Comparison of ENCODE assay signal across 13 cellular contexts in the genomic region with DNA sequence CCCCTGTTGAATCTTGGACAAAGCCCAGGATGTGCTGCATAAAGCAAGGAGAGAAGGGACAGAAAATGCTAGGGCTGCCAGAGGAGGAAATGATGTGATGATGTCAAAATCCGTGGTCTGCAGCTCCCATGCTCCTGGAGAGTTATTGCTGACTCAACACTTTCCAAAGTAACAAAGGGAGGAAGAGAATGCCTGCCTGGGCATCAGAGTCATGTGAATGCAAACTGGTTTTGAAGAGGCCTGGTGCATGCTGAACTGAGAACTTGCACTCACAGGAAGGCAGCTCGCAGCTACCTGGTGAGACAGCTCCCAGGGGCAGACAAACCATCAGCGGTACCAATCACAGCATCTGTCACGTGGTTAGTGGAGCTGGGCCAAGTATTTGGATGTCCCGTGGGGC. TPM values are rescaled to one million over a fixed set of nuclear protein-coding genes. Genes with fewer than 3 reads are reported as not detected.
A peak's percentile ranks its signal among the peaks of the same experiment; 100 is the strongest.
DNase-seq lines count a peak whose midpoint lies in the region; ATAC-seq and TF ChIP-seq lines count a peak whose summit lies in the region.
"Had no signal": no experiment of that assay in that cellular context is flagged by ENCODE, and none has a peak within 500 bp of the region (broad histone marks: within the 10 kb centered on the region; RNA-seq: fewer than 3 reads in every experiment).

No MANE protein-coding gene starts in this region.

- no peaks in the 10 kb centered on the region for H4K20me1 ChIP-seq in BLaER1 treated with 17β-estradiol and CSF1 and Interleukin-3, amounts not matched to agents 10 nM and 100 nM

- no peak overlapping the region for H4K5ac ChIP-seq in mesendoderm (ENCODE audit: low read length)

- H3K27me3 ChIP-seq in BLaER1 treated with 17β-estradiol and CSF1 and Interleukin-3, amounts not matched to agents 10 nM and 100 nM: no peaks in the 10 kb centered on the region
- H3K27me3 ChIP-seq in mesendoderm (ENCODE audit: insufficient read depth, low read length, poor library complexity): no peaks in the 10 kb centered on the region

- H3K4me1 ChIP-seq in BLaER1 treated with 17β-estradiol and CSF1 and Interleukin-3, amounts not matched to agents 10 nM and 100 nM: peaks cover 9 to 30% (median 12%) of the 10 kb centered on the region in 10 experiments; a peak in 18 of 20 replicates
- H3K4me1 ChIP-seq in mesendoderm (ENCODE audit: control insufficient read depth, low read depth, low read length): no peaks in the 10 kb centered on the region
- H3K4me1 ChIP-seq: colonic mucosa had no signal

- TF ChIP-seq CTCF in NB4 (IDR thresholded peaks at IDR 0.05; ENCODE audit: low read depth, low read length) (no peak), chondrocyte (IDR thresholded peaks at IDR 0.05) (no peak)

- H2BK15ac ChIP-seq in mesendoderm (replicated peaks; ENCODE audit: low read depth): no peak overlapping the region

- peak overlapping the region; percentile 8 to 86 (median 31); a peak in 17 of 22 replicates for H3K4me2 ChIP-seq in BLaER1 treated with 17β-estradiol and CSF1 and Interleukin-3, amounts not matched to agents 10 nM and 100 nM
- H3K4me2 ChIP-seq in mesendoderm (ENCODE audit: low read length): no peak overlapping the region

- H3K4ac ChIP-seq in mesendoderm (ENCODE audit: low read depth, low read length): no peak overlapping the region

- H3K4me3 Mint-ChIP-seq in chondrocyte (ENCODE audit: unreplicated experiment): no peak overlapping the region
- H3K4me3 Mint-ChIP-seq: activated T-cell treated with anti-CD3 and anti-CD28 coated beads, Interleukin-2, amount 50 U/mL, for 72 hours; T-helper 2 cell treated with Interferon-gamma antibody and Interleukin-4, amounts not matched to agents 5 μg/mL and 100 μg/mL, for 36 hours had no signal

- no peak overlapping the region for H2AK5ac ChIP-seq in mesendoderm (ENCODE audit: low read length)

- H3K9ac ChIP-seq in BLaER1 treated with 17β-estradiol and CSF1 and Interleukin-3, amounts not matched to agents 10 nM and 100 nM: peak overlapping the region in 2 of 11 experiments; percentile 7 to 14; a peak in 1 of 22 replicates
- no peak overlapping the region for H3K9ac ChIP-seq in mesendoderm (ENCODE audit: low read length)

- peak; percentile 15 for DNase-seq in NB4 (ENCODE audit: low read depth)
- DNase-seq in chondrocyte (ENCODE audit: low spot score): no peak
- DNase-seq in mesendoderm: peak; percentile 63
- no peak for DNase-seq in activated effector memory CD4-positive, alpha-beta T cell treated with anti-CD3 and anti-CD28 coated beads, Interleukin-2, amount 50 U/mL, for 16 hours
- DNase-seq in activated CD4-positive, alpha-beta T cell treated with anti-CD3 and anti-CD28 coated beads for 1 hour: no peak
- DNase-seq in cortex of kidney (lab: John Stamatoyannopoulos, UW): no peak
- DNase-seq: activated T-cell treated with anti-CD3 and anti-CD28 coated beads, Interleukin-2, amount 50 U/mL, for 72 hours; colonic mucosa; occipital lobe had no signal

- H3K27me3 Mint-ChIP-seq in chondrocyte (ENCODE audit: low read depth): no peaks in the 10 kb centered on the region

- H2BK120ac ChIP-seq in mesendoderm (ENCODE audit: low read depth, low read length): no peak overlapping the region

- no peak overlapping the region for H4K8ac ChIP-seq in mesendoderm (ENCODE audit: low read depth, low read length)

- H3K18ac ChIP-seq in mesendoderm (ENCODE audit: low read length): no peak overlapping the region

- H3K23ac ChIP-seq in mesendoderm (ENCODE audit: low read length): no peak overlapping the region

- peak overlapping the region; percentile 81 for H3K27ac Mint-ChIP-seq in chondrocyte (ENCODE audit: unreplicated experiment)
- H3K27ac Mint-ChIP-seq: activated T-cell treated with anti-CD3 and anti-CD28 coated beads, Interleukin-2, amount 50 U/mL, for 72 hours; T-helper 2 cell treated with Interferon-gamma antibody and Interleukin-4, amounts not matched to agents 5 μg/mL and 100 μg/mL, for 36 hours had no signal

- H3K9me3 ChIP-seq in BLaER1 treated with 17β-estradiol and CSF1 and Interleukin-3, amounts not matched to agents 10 nM and 100 nM (replicated peaks in 1 of 11): peaks cover 5 to 14% (median 11%) of the 10 kb centered on the region in 11 experiments; a peak in 19 of 22 replicates
- H3K9me3 ChIP-seq: colonic mucosa had no signal

- H3K27ac ChIP-seq in BLaER1 treated with 17β-estradiol and CSF1 and Interleukin-3, amounts not matched to agents 10 nM and 100 nM: peak overlapping the region in 2 of 11 experiments; percentile 10 to 18; a peak in 2 of 22 replicates
- no peak overlapping the region for H3K27ac ChIP-seq in mesendoderm (ENCODE audit: low read depth, low read length)

- no peaks in the 10 kb centered on the region for H3K36me3 ChIP-seq in BLaER1 treated with 17β-estradiol and CSF1 and Interleukin-3, amounts not matched to agents 10 nM and 100 nM
- no peaks in the 10 kb centered on the region for H3K36me3 ChIP-seq in mesendoderm (ENCODE audit: control insufficient read depth, insufficient read depth, low read length)
- H3K36me3 ChIP-seq: colonic mucosa had no signal

- no peaks in the 10 kb centered on the region for H3K79me1 ChIP-seq in mesendoderm (ENCODE audit: low read length)

- peaks cover 21% of the 10 kb centered on the region for H3K4me1 Mint-ChIP-seq in chondrocyte (ENCODE audit: low read depth)

- no CpG with 5 or more reads among the region's 5 CpGs for WGBS in mesendoderm (ENCODE audit: extremely low coverage, insufficient coverage, low lambda C conversion rate)

- TF ChIP-seq POLR2A in NB4 (IDR thresholded peaks at IDR 0.05; ENCODE audit: extremely low read depth, insufficient read length): no peak

- no peaks in the 10 kb centered on the region for H3K79me2 ChIP-seq in mesendoderm (ENCODE audit: control insufficient read depth, insufficient read depth, low read length)

- no peak for ATAC-seq in HG03039 (IDR thresholded peaks at IDR 0.05; ENCODE audit: unreplicated experiment)
- ATAC-seq: activated T-cell treated with anti-CD3 and anti-CD28 coated beads, Interleukin-2, amount 50 U/mL, for 72 hours had no signal

- no peak overlapping the region for H2BK5ac ChIP-seq in mesendoderm (ENCODE audit: low read length)

- H3K9me3 Mint-ChIP-seq in chondrocyte (ENCODE audit: low read depth): no peaks in the 10 kb centered on the region
- H3K9me3 Mint-ChIP-seq: activated T-cell treated with anti-CD3 and anti-CD28 coated beads, Interleukin-2, amount 50 U/mL, for 72 hours; T-helper 2 cell treated with Interferon-gamma antibody and Interleukin-4, amounts not matched to agents 5 μg/mL and 100 μg/mL, for 36 hours had no signal

- no peak overlapping the region for H3K4me3 ChIP-seq in BLaER1 treated with 17β-estradiol and CSF1 and Interleukin-3, amounts not matched to agents 10 nM and 100 nM
- no peak overlapping the region for H3K4me3 ChIP-seq in NB4 (ENCODE audit: low read depth, low read length)
- H3K4me3 ChIP-seq in mesendoderm (ENCODE audit: low read length): no peak overlapping the region
- H3K4me3 ChIP-seq: colonic mucosa had no signal

- H3K36me3 Mint-ChIP-seq in chondrocyte (ENCODE audit: low read depth): peaks cover 1% of the 10 kb centered on the region

- no peak overlapping the region for H3K56ac ChIP-seq in mesendoderm (ENCODE audit: low read length)

RNA-seq across cellular contexts. Expression of a gene that starts 2.8 kb away (rescaled TPM):
- total RNA-seq in chondrocyte: 0.39 to 2.4 TPM (median 2.1 TPM) in 3 replicates
- 19.8 TPM for polyA plus RNA-seq in mesendoderm (2013, experiment 1 of 2)
- polyA plus RNA-seq in mesendoderm (2013, experiment 2 of 2): 19.9 TPM
- total RNA-seq: activated T-cell treated with anti-CD3 and anti-CD28 coated beads, Interleukin-2, amount 50 U/mL, for 72 hours had no signal
- polyA plus RNA-seq: BJ had no signal

RNA-seq across cellular contexts. Expression of a gene that starts 51.9 kb away (rescaled TPM):
- total RNA-seq in chondrocyte: 0.26 to 0.35 TPM in 2 of 3 replicates, not detected in the other
- 0.03 TPM for polyA plus RNA-seq in mesendoderm (2013, experiment 1 of 2)
- polyA plus RNA-seq in mesendoderm (2013, experiment 2 of 2): 0.01 TPM
- total RNA-seq: activated T-cell treated with anti-CD3 and anti-CD28 coated beads, Interleukin-2, amount 50 U/mL, for 72 hours had no signal
- polyA plus RNA-seq: BJ had no signal

Comparison
In these comparisons a context has a peak if more than half of its experiments do, and no peak if none do; other contexts are left out.
1. DNase-seq: peak in NB4 (single experiment) and mesendoderm (single experiment); none in chondrocyte (single experiment), activated effector memory CD4-positive, alpha-beta T cell treated with anti-CD3 and anti-CD28 coated beads, Interleukin-2, amount 50 U/mL, for 16 hours (single experiment), activated CD4-positive, alpha-beta T cell treated with anti-CD3 and anti-CD28 coated beads for 1 hour (single experiment) and cortex of kidney (single experiment).